40 cellular contexts compared by ENCODE assay signal in the genomic region with DNA sequence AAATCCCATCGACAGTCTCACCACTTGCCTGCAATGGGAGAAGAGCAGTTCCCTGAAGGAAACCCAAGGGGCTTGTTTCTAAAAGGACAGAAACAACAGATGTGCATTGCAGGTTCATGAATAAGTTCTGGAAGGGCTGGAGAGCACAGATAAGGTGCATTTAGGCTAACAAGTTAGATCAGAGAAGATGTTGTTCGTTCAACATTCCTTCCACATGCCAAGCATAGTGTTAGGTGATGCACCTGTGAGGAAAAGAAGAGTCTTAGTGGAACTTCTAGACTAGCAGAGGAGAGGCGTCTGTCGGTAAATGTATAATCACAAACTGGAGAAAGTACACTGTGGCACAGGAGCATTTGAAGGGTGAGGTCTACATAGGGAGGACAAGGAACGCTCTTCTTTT.
"Had no signal": no experiment of that assay in that cellular context is flagged by ENCODE, and none has a peak within 500 bp of the region (broad histone marks: within the 10 kb centered on the region; RNA-seq: fewer than 3 reads in every experiment).

No MANE protein-coding gene starts in this region.

- H3K4me3 Mint-ChIP-seq: activated naive CD4-positive, alpha-beta T cell treated with anti-CD3 and anti-CD28 coated beads for 36 hours; activated naive CD4-positive, alpha-beta T cell treated with anti-CD3 and anti-CD28 coated beads, Interleukin-2, amount 10 ng/mL, durations not matched to agents 7 days and 5 days; activated naive CD4-positive, alpha-beta T cell treated with anti-CD3 and anti-CD28 coated beads, Interleukin-2, amount 50 U/mL, for 24 hours; activated naive CD8-positive, alpha-beta T cell; activated naive CD8-positive, alpha-beta T cell treated with anti-CD3 and anti-CD28 coated beads for 36 hours; activated naive CD8-positive, alpha-beta T cell treated with anti-CD3 and anti-CD28 coated beads, Interleukin-2, amount 10 ng/mL, durations not matched to agents 7 days and 5 days; activated naive CD8-positive, alpha-beta T cell treated with anti-CD3 and anti-CD28 coated beads, Interleukin-2, amount 50 U/mL, for 24 hours; activated T-cell treated with anti-CD3 and anti-CD28 coated beads, Interleukin-2, amount 50 U/mL, for 24 hours; activated T-cell treated with anti-CD3 and anti-CD28 coated beads, Interleukin-2, amount 50 U/mL, for 4 hours; activated T-cell treated with anti-CD3 and anti-CD28 coated beads, Interleukin-2, amount 50 U/mL, for 72 hours; activated T-helper 1 cell treated with anti-CD3 and anti-CD28 coated beads, Interleukin-12 subunit alpha, Interleukin-12 subunit beta, Interleukin-2, Interleukin-4 antibody, amounts not matched to agents 30 ng/mL and 10 ng/mL and 1 ng/mL, durations not matched to agents 14 hours and 24 hours and 36 hours; activated T-helper 17 cell treated with anti-CD3 and anti-CD28 coated beads, Interleukin-2, amount 50 U/mL, for 72 hours; brain; central memory CD8-positive, alpha-beta T cell had no signal

- H3K27ac ChIP-seq: adrenal gland, ascending aorta, body of pancreas, brain microvascular endothelial cell, breast epithelium, cardiac muscle cell had no signal

- DNase-seq: activated effector memory CD4-positive, alpha-beta T cell treated with anti-CD3 and anti-CD28 coated beads, Interleukin-2, amount 50 U/mL, for 16 hours; activated effector memory CD4-positive, alpha-beta T cell treated with Interleukin-2 at 50 U/mL for 16 hours; activated gamma-delta T cell; activated gamma-delta T cell treated with Interleukin-2 at 50 U/mL for 16 hours; activated naive CD4-positive, alpha-beta T cell; activated naive CD4-positive, alpha-beta T cell treated with anti-CD3 and anti-CD28 coated beads for 36 hours; activated naive CD4-positive, alpha-beta T cell treated with anti-CD3 and anti-CD28 coated beads, Interleukin-2, amount 10 ng/mL, durations not matched to agents 7 days and 5 days; activated naive CD4-positive, alpha-beta T cell treated with anti-CD3 and anti-CD28 coated beads, Interleukin-2, amount 50 U/mL, for 16 hours; activated naive CD4-positive, alpha-beta T cell treated with Interleukin-2 at 50 U/mL for 16 hours; activated naive CD8-positive, alpha-beta T cell treated with anti-CD3 and anti-CD28 coated beads for 36 hours; activated naive CD8-positive, alpha-beta T cell treated with anti-CD3 and anti-CD28 coated beads, Interleukin-2, amount 10 ng/mL, durations not matched to agents 7 days and 5 days; activated naive CD8-positive, alpha-beta T cell treated with anti-CD3 and anti-CD28 coated beads, Interleukin-2, amount 50 U/mL, for 24 hours; activated T-cell treated with anti-CD3 and anti-CD28 coated beads for 4 hours; activated T-cell treated with anti-CD3 and anti-CD28 coated beads, Interleukin-2, amount 50 U/mL, for 1 hour; activated T-cell treated with anti-CD3 and anti-CD28 coated beads, Interleukin-2, amount 50 U/mL, for 24 hours; activated T-cell treated with anti-CD3 and anti-CD28 coated beads, Interleukin-2, amount 50 U/mL, for 4 hours; activated T-cell treated with anti-CD3 and anti-CD28 coated beads, Interleukin-2, amount 50 U/mL, for 48 hours; activated T-cell treated with anti-CD3 and anti-CD28 coated beads, Interleukin-2, amount 50 U/mL, for 72 hours; adrenal gland; amniotic stem cell; amygdala; anterior cingulate cortex; aorta; body of pancreas; brain microvascular endothelial cell; caudate nucleus; central memory CD4-positive, alpha-beta T cell; cerebellar nuclear complex had no signal

- H3K4me1 Mint-ChIP-seq: activated naive CD4-positive, alpha-beta T cell treated with anti-CD3 and anti-CD28 coated beads, Interleukin-2, amount 50 U/mL, for 24 hours; activated T-helper 17 cell treated with anti-CD3 and anti-CD28 coated beads, Interleukin-2, amount 50 U/mL, for 72 hours; central memory CD8-positive, alpha-beta T cell had no signal

- H3K9me3 ChIP-seq: adrenal gland, body of pancreas had no signal

- H3K27me3 ChIP-seq: adrenal gland, ascending aorta, body of pancreas, brain microvascular endothelial cell, breast epithelium, cardiac muscle cell had no signal

- H3K27ac Mint-ChIP-seq: activated naive CD4-positive, alpha-beta T cell treated with anti-CD3 and anti-CD28 coated beads for 36 hours; activated naive CD4-positive, alpha-beta T cell treated with anti-CD3 and anti-CD28 coated beads, Interleukin-2, amount 10 ng/mL, durations not matched to agents 7 days and 5 days; activated naive CD4-positive, alpha-beta T cell treated with anti-CD3 and anti-CD28 coated beads, Interleukin-2, amount 50 U/mL, for 24 hours; activated naive CD4-positive, alpha-beta T cell treated with anti-CD3 and anti-CD28 coated beads, Interleukin-2, amount 50 U/mL, for 72 hours; activated naive CD8-positive, alpha-beta T cell; activated naive CD8-positive, alpha-beta T cell treated with anti-CD3 and anti-CD28 coated beads for 36 hours; activated naive CD8-positive, alpha-beta T cell treated with anti-CD3 and anti-CD28 coated beads, Interleukin-2, amount 10 ng/mL, durations not matched to agents 7 days and 5 days; activated naive CD8-positive, alpha-beta T cell treated with anti-CD3 and anti-CD28 coated beads, Interleukin-2, amount 50 U/mL, for 24 hours; activated T-cell treated with anti-CD3 and anti-CD28 coated beads, Interleukin-2, amount 50 U/mL, for 24 hours; activated T-cell treated with anti-CD3 and anti-CD28 coated beads, Interleukin-2, amount 50 U/mL, for 72 hours; activated T-helper 1 cell treated with anti-CD3 and anti-CD28 coated beads, Interleukin-12 subunit alpha, Interleukin-12 subunit beta, Interleukin-2, Interleukin-4 antibody, amounts not matched to agents 30 ng/mL and 10 ng/mL and 1 ng/mL, durations not matched to agents 14 hours and 24 hours and 36 hours; activated T-helper 17 cell treated with anti-CD3 and anti-CD28 coated beads, Interleukin-2, amount 50 U/mL, for 72 hours; activated T-helper 2 cell treated with anti-CD3 and anti-CD28 coated beads, Interferon-gamma antibody, Interleukin-2, Interleukin-4, amounts not matched to agents 10 μg/mL and 5 μg/mL and 100 μg/mL, durations not matched to agents 14 hours and 24 hours and 36 hours; brain had no signal

- H3K27me3 Mint-ChIP-seq: activated naive CD4-positive, alpha-beta T cell treated with anti-CD3 and anti-CD28 coated beads, Interleukin-2, amount 10 ng/mL, durations not matched to agents 7 days and 5 days; activated naive CD4-positive, alpha-beta T cell treated with anti-CD3 and anti-CD28 coated beads, Interleukin-2, amount 50 U/mL, for 24 hours; activated naive CD8-positive, alpha-beta T cell; activated naive CD8-positive, alpha-beta T cell treated with anti-CD3 and anti-CD28 coated beads for 36 hours; activated naive CD8-positive, alpha-beta T cell treated with anti-CD3 and anti-CD28 coated beads, Interleukin-2, amount 10 ng/mL, durations not matched to agents 7 days and 5 days; activated naive CD8-positive, alpha-beta T cell treated with anti-CD3 and anti-CD28 coated beads, Interleukin-2, amount 50 U/mL, for 24 hours; activated T-cell treated with anti-CD3 and anti-CD28 coated beads, Interleukin-2, amount 50 U/mL, for 24 hours; activated T-helper 17 cell treated with anti-CD3 and anti-CD28 coated beads, Interleukin-2, amount 50 U/mL, for 72 hours; brain; central memory CD8-positive, alpha-beta T cell had no signal

- H3K4me1 ChIP-seq: adrenal gland, ascending aorta, body of pancreas, breast epithelium had no signal

- FAIRE-seq: astrocyte had no signal

- H3K4me3 ChIP-seq: adrenal gland, ascending aorta, body of pancreas, breast epithelium, cardiac muscle cell had no signal

- H3K36me3 ChIP-seq: adrenal gland, ascending aorta, breast epithelium, cardiac muscle cell had no signal
